28 cellular contexts compared by ENCODE assay signal in genomic region chr4:75154994-75155393, GRCh38.
"Had no signal": no experiment of that assay in that cellular context is flagged by ENCODE, and none has a peak within 500 bp of the region (broad histone marks: within the 10 kb centered on the region; RNA-seq: fewer than 3 reads in every experiment).

No MANE protein-coding gene starts in this region.

- H3K9me3 ChIP-seq: testis, thoracic aorta, thyroid gland, upper lobe of right lung had no signal

- H3K4me3 Mint-ChIP-seq: stimulated activated effector memory CD8-positive, alpha-beta T cell treated with anti-CD3 and anti-CD28 coated beads, Interleukin-12 subunit alpha, Interleukin-12 subunit beta, amount 100 ng/mL, for 72 hours; stimulated activated memory B cell treated with anti-CD40 and anti-IgM and Interleukin-4, amounts not matched to agents 10 μg/mL and 1 μg/mL and 100 μg/mL, for 72 hours; stimulated activated naive B cell treated with anti-CD40 and anti-IgM and Interleukin-4, amounts not matched to agents 10 μg/mL and 1 μg/mL and 100 μg/mL, for 72 hours; stimulated activated naive CD8-positive, alpha-beta T cell treated with anti-CD3 and anti-CD28 coated beads, Interleukin-15, amount 100 ng/mL, for 72 hours; stimulated activated naive CD8-positive, alpha-beta T cell treated with anti-CD3 and anti-CD28 coated beads, Interleukin-15, Interleukin-2, amounts not matched to agents 100 ng/mL and 50 ng/mL, for 24 hours; type B pancreatic cell had no signal

- H3K4me1 ChIP-seq: stomach, suprapubic skin, testis, thyroid gland, tibial artery, tibial nerve, transverse colon, upper lobe of left lung, upper lobe of right lung, uterus, vagina had no signal

- H3K9me3 Mint-ChIP-seq: type B pancreatic cell had no signal

- H3K4me1 Mint-ChIP-seq: stimulated activated effector memory CD8-positive, alpha-beta T cell treated with anti-CD3 and anti-CD28 coated beads, Interleukin-12 subunit alpha, Interleukin-12 subunit beta, amount 100 ng/mL, for 72 hours; stimulated activated naive B cell treated with anti-CD40 and anti-IgM and Interleukin-4, amounts not matched to agents 10 μg/mL and 1 μg/mL and 100 μg/mL, for 72 hours; stimulated activated naive CD8-positive, alpha-beta T cell treated with anti-CD3 and anti-CD28 coated beads, Interleukin-15, amount 100 ng/mL, for 72 hours had no signal

- H3K36me3 ChIP-seq: stomach, suprapubic skin, thoracic aorta, thyroid gland, tibial artery, tibial nerve, transverse colon, upper lobe of left lung, upper lobe of right lung, uterus, vagina had no signal

- H3K4me3 ChIP-seq: stomach, suprapubic skin, testis, thoracic aorta, thyroid gland, tibial artery, tibial nerve, transverse colon, upper lobe of left lung, upper lobe of right lung, uterus, vagina had no signal

- H3K36me3 Mint-ChIP-seq: stimulated activated effector memory CD8-positive, alpha-beta T cell treated with anti-CD3 and anti-CD28 coated beads, Interleukin-12 subunit alpha, Interleukin-12 subunit beta, amount 100 ng/mL, for 72 hours; type B pancreatic cell had no signal

- DNase-seq: stimulated activated CD4-positive, alpha-beta T cell treated with anti-CD3 and anti-CD28 coated beads, Interleukin-2, amount 100 ng/mL, for 48 hours; stimulated activated CD4-positive, alpha-beta T cell treated with anti-CD3 and anti-CD28 coated beads, Interleukin-4, amount 100 ng/mL, for 1 hour; stimulated activated CD4-positive, alpha-beta T cell treated with anti-CD3 and anti-CD28 coated beads, Interleukin-4, amount 100 ng/mL, for 24 hours; stimulated activated CD4-positive, alpha-beta T cell treated with anti-CD3 and anti-CD28 coated beads, Interleukin-4, amount 100 ng/mL, for 4 hours; stimulated activated CD8-positive, alpha-beta memory T cell treated with anti-CD3 and anti-CD28 coated beads, Interleukin-4, amount 100 ng/mL, for 48 hours; stimulated activated naive B cell treated with anti-CD40 and anti-IgM and Interleukin-4, amounts not matched to agents 10 μg/mL and 1 μg/mL and 100 μg/mL, for 72 hours; stimulated activated naive CD4-positive, alpha-beta T cell; stimulated activated naive CD4-positive, alpha-beta T cell treated with Interleukin-2 at 50 U/mL for 16 hours; stimulated activated naive CD8-positive, alpha-beta T cell treated with anti-CD3 and anti-CD28 coated beads, Interleukin-15, amount 100 ng/mL, for 72 hours; stimulated activated naive CD8-positive, alpha-beta T cell treated with anti-CD3 and anti-CD28 coated beads, Interleukin-15, Interleukin-2, amounts not matched to agents 100 U/mL and 50 U/mL, for 24 hours; stomach; substantia nigra; testis; thyroid gland; tibial artery; transverse colon; trophoblast cell; upper lobe of left lung; upper lobe of right lung; uterus had no signal

- H3K27ac Mint-ChIP-seq: stimulated activated effector memory CD8-positive, alpha-beta T cell treated with anti-CD3 and anti-CD28 coated beads, Interleukin-12 subunit alpha, Interleukin-12 subunit beta, amount 100 ng/mL, for 72 hours; stimulated activated memory B cell treated with anti-CD40 and anti-IgM and Interleukin-4, amounts not matched to agents 10 μg/mL and 1 μg/mL and 100 μg/mL, for 72 hours; stimulated activated naive B cell treated with anti-CD40 and anti-IgM and Interleukin-4, amounts not matched to agents 10 μg/mL and 1 μg/mL and 100 μg/mL, for 72 hours; stimulated activated naive CD8-positive, alpha-beta T cell treated with anti-CD3 and anti-CD28 coated beads, Interleukin-15, amount 100 ng/mL, for 72 hours; stimulated activated naive CD8-positive, alpha-beta T cell treated with anti-CD3 and anti-CD28 coated beads, Interleukin-15, Interleukin-2, amounts not matched to agents 100 ng/mL and 50 ng/mL, for 24 hours; type B pancreatic cell had no signal

- H3K27ac ChIP-seq: stomach, suprapubic skin, testis, thoracic aorta, thyroid gland, tibial artery, tibial nerve, transverse colon, upper lobe of left lung, upper lobe of right lung, uterus, vagina had no signal

- ATAC-seq: stimulated activated effector memory CD8-positive, alpha-beta T cell treated with anti-CD3 and anti-CD28 coated beads, Interleukin-12 subunit alpha, Interleukin-12 subunit beta, amount 100 ng/mL, for 72 hours; stimulated activated memory B cell treated with anti-CD40 and anti-IgM and Interleukin-4, amounts not matched to agents 10 μg/mL and 1 μg/mL and 100 μg/mL, for 72 hours; stimulated activated naive B cell treated with anti-CD40 and anti-IgM and Interleukin-4, amounts not matched to agents 10 μg/mL and 1 μg/mL and 100 μg/mL, for 72 hours; stimulated activated naive CD8-positive, alpha-beta T cell treated with anti-CD3 and anti-CD28 coated beads, Interleukin-15, amount 100 ng/mL, for 72 hours; stimulated activated naive CD8-positive, alpha-beta T cell treated with anti-CD3 and anti-CD28 coated beads, Interleukin-15, Interleukin-2, amounts not matched to agents 100 U/mL and 50 U/mL, for 24 hours; upper lobe of right lung had no signal

- H3K27me3 Mint-ChIP-seq: stimulated activated naive CD8-positive, alpha-beta T cell treated with anti-CD3 and anti-CD28 coated beads, Interleukin-15, amount 100 ng/mL, for 72 hours; stimulated activated naive CD8-positive, alpha-beta T cell treated with anti-CD3 and anti-CD28 coated beads, Interleukin-15, Interleukin-2, amounts not matched to agents 100 ng/mL and 50 ng/mL, for 24 hours; type B pancreatic cell had no signal
